In the genomic region with DNA sequence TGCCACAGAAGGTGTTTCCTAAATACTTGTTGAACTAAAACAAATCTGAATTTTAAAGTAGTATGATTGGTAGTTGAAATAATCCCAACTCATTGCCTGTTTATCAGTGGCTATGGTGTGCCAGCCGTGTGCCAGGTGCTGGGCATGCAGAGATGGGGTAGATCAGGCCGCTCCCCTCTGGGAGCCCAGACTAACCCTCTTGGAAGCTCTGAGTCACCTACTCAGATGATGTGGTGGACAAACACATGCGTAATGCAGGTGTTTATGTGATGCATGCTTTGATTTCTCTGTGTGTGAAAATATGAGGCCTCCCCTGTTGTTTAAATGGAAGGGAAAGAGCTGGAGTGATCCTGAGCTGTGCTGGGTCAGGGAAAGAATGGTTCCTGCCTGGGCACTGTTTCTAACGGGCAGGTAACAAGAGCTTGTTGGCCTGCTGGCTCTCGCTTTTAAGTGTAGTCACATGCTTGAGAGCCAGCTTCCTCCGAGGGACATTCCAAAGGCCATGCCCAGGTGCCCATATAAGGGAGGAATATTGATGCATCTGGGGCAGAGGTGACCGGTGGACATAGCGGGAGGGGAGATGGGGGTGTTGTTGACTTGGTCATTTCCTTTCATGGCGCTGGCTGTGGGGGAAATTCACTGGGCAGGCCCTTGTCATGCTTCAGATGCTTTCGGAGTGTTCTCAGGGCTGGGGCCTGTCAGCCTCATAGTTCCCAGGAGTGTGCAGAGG, we compare ENCODE assay signal across 13 cellular contexts. TPM values are rescaled to one million over a fixed set of nuclear protein-coding genes. Genes with fewer than 3 reads are reported as not detected.
A peak's percentile ranks its signal among the peaks of the same experiment; 100 is the strongest.
DNase-seq lines count a peak whose midpoint lies in the region; ATAC-seq and TF ChIP-seq lines count a peak whose summit lies in the region.
"Had no signal": no experiment of that assay in that cellular context is flagged by ENCODE, and none has a peak within 500 bp of the region (broad histone marks: within the 10 kb centered on the region; RNA-seq: fewer than 3 reads in every experiment).

No MANE protein-coding gene starts in this region.

- H3K36me3 ChIP-seq in heart left ventricle (peaks cover 2 to 95% (median 80%) of the 10 kb centered on the region in 9 donors), psoas muscle (ENCODE audit: insufficient read depth in 1 of 2, low read depth in 1 of 2) (peaks cover 3 to 92% of the 10 kb centered on the region in 2 donors), spleen (peaks cover 7 to 99% (median 70%) of the 10 kb centered on the region in 6 donors)

- 42 to 56% (median 48%) methylated on average over 9 to 10 of the region's 10 CpGs for WGBS in heart left ventricle, 4 donors
- WGBS in psoas muscle, 3 donors, result 35 to 40% (median 36%) methylated on average over 10 of the region's 10 CpGs
- 76 to 94% (median 88%) methylated on average over 10 of the region's 10 CpGs for WGBS in spleen, 5 donors

- H3K4me3 ChIP-seq in heart left ventricle, result no peak overlapping the region
- H3K4me3 ChIP-seq in psoas muscle, result peak overlapping the region; percentile 5
- H3K4me3 ChIP-seq in spleen, result no peak overlapping the region
- H3K4me3 ChIP-seq: Peyer's patch had no signal

- H3K27me3 ChIP-seq in heart left ventricle (no peaks in the 10 kb centered on the region), psoas muscle (ENCODE audit: insufficient read depth in 3 of 3, low read length in 2 of 3) (no peaks in the 10 kb centered on the region), spleen (replicated peaks in 1 of 7) (no peaks in the 10 kb centered on the region)
- H3K27me3 ChIP-seq: Peyer's patch had no signal

- peak overlapping the region; percentile 13; the same call in 1 of the 2 replicates for H3K27ac ChIP-seq in RWPE1
- peak overlapping the region; percentile 83 to 99 (median 97) for H3K27ac ChIP-seq in heart left ventricle
- peak overlapping the region; percentile 97 for H3K27ac ChIP-seq in psoas muscle
- H3K27ac ChIP-seq in spleen, result no peak overlapping the region
- H3K27ac ChIP-seq: Peyer's patch had no signal

- POLR2A ChIA-PET in RWPE1 (lab: Yijun Ruan, JAX; ENCODE audit: low non-redundant PET), result no interaction called here

- DNase-seq in Daoy (ENCODE audit: low read depth) (peak; percentile 36), RWPE1 (ENCODE audit: low spot score) (peak; percentile 28), heart left ventricle (peak; percentile 72 to 93 (median 82)), psoas muscle (peak; percentile 61 to 85), G401 (ENCODE audit: low spot score) (no peak), spleen (no peak), NCI-H1436 treated with DMSO at 0.1 percent for 48 hours (lab: John Stamatoyannopoulos, UW) (no peak)
- DNase-seq: CD4-positive, alpha-beta memory T cell; foreskin melanocyte; GOT3; Peyer's patch; retina had no signal

- in situ Hi-C loops in G401 (cut with HindIII; ENCODE audit: low sequenced_read_pairs), result no loop called here

- CTCF ChIA-PET in RWPE1 (lab: Yijun Ruan, JAX), result no interaction called here

- H3K9me3 ChIP-seq in heart left ventricle (no peaks in the 10 kb centered on the region), psoas muscle (no peaks in the 10 kb centered on the region), spleen (no peaks in the 10 kb centered on the region)
- H3K9me3 ChIP-seq: Peyer's patch had no signal

- ATAC-seq in heart left ventricle, result peak; percentile 87 to 90 (median 87)
- ATAC-seq in psoas muscle, result peak; percentile 86 to 88 (median 88)
- no peak for ATAC-seq in GM18909 (IDR thresholded peaks at IDR 0.05; ENCODE audit: poor library complexity, unreplicated experiment)

- H3K4me1 ChIP-seq in heart left ventricle, result peaks cover 0 to 53% (median 17%) of the 10 kb centered on the region in 12 donors
- H3K4me1 ChIP-seq in psoas muscle, result peaks cover 44% of the 10 kb centered on the region
- H3K4me1 ChIP-seq in spleen, result peaks cover 0 to 23% (median 8%) of the 10 kb centered on the region in 6 donors

- intact Hi-C loops in heart left ventricle (cut with DNase I) (no loop called here), psoas muscle (cut with DNase I) (no loop called here), spleen (cut with DNase I; ENCODE audit: low total_unique reads) (no loop called here)

- no peak for TF ChIP-seq CTCF in RWPE1 (conservative IDR thresholded peaks at IDR 0.05; ENCODE audit: low read depth)
- TF ChIP-seq CTCF in heart left ventricle (IDR thresholded peaks at IDR 0.05), result no peak
- no peak for TF ChIP-seq CTCF in psoas muscle (IDR thresholded peaks at IDR 0.05)
- no peak for TF ChIP-seq CTCF in spleen (IDR thresholded peaks at IDR 0.05 in 8 of 11, conservative IDR thresholded peaks at IDR 0.05 in 3 of 11)

- peak in 1 of 2 donors; percentile 42 for TF ChIP-seq POLR2A in heart left ventricle (IDR thresholded peaks at IDR 0.05)
- TF ChIP-seq POLR2A in spleen (IDR thresholded peaks at IDR 0.05), result no peak

RNA-seq across cellular contexts. Expression of a gene that starts 10.2 kb away (rescaled TPM):
- 79.4 and 86.0 TPM in 2 replicates for total RNA-seq in Daoy (2014; rRNA removed; shearing (Covaris generic))
- total RNA-seq in heart left ventricle, result 100 to 1,000 TPM; 398 to 900 (median 632) TPM
- 100 to 1,000 TPM; 263 to 374 TPM for polyA plus RNA-seq in heart left ventricle
- 100 to 1,000 TPM; 245 to 542 (median 320) TPM for total RNA-seq in psoas muscle
- polyA plus RNA-seq in psoas muscle, result 100 to 1,000 TPM; 163 to 225 (median 177) TPM
- 23.4 and 37.0 TPM in 2 replicates for total RNA-seq in G401 (2014; rRNA removed; shearing (Covaris generic))
- total RNA-seq in spleen, result 10 to 100 TPM; 47.3 to 69.6 (median 62.9) TPM
- polyA plus RNA-seq in spleen, result 10 to 100 TPM; 14.8 to 28.1 (median 16.2) TPM

RNA-seq across cellular contexts. Expression of a gene that starts 28.8 kb away (rescaled TPM):
- total RNA-seq in Daoy (2014; rRNA removed; shearing (Covaris generic)), result 60.1 and 65.6 TPM in 2 replicates
- total RNA-seq in heart left ventricle (10 to 100 TPM; 11.3 to 53.5 (median 17.4) TPM), psoas muscle (10 to 100 TPM; 14.4 to 20.3 (median 16.7) TPM), spleen (10 to 100 TPM; 33.2 to 65.5 (median 46.5) TPM)
- polyA plus RNA-seq in heart left ventricle (10 to 100 TPM; 20.3 to 33.6 TPM), psoas muscle (10 to 100 TPM; 20.0 to 30.5 (median 23.4) TPM), spleen (100 to 1,000 TPM in 1 of 3 donors, 10 to 100 TPM in 2; 38.0 to 109 (median 97.2) TPM)
- total RNA-seq in G401 (2014; rRNA removed; shearing (Covaris generic)), result 37.9 and 41.0 TPM in 2 replicates

RNA-seq across cellular contexts. Expression of a gene that starts 56.0 kb away (rescaled TPM):
- total RNA-seq in Daoy (2014; rRNA removed; shearing (Covaris generic)), result 88.1 and 107 TPM in 2 replicates
- total RNA-seq in heart left ventricle (100 to 1,000 TPM in 1 of 9 donors, 10 to 100 TPM in 8; 37.5 to 104 (median 50.1) TPM), psoas muscle (10 to 100 TPM; 25.1 to 52.3 (median 35.7) TPM), spleen (10 to 100 TPM; 40.0 to 53.4 (median 46.4) TPM)
- polyA plus RNA-seq in heart left ventricle (100 to 1,000 TPM in 1 of 2 donors, 10 to 100 TPM in 1; 38.3 to 108 TPM), psoas muscle (10 to 100 TPM; 33.5 to 48.6 (median 39.1) TPM), spleen (10 to 100 TPM; 11.6 to 19.7 (median 14.5) TPM)
- 103 and 104 TPM in 2 replicates for total RNA-seq in G401 (2014; rRNA removed; shearing (Covaris generic))

Comparison
In these comparisons a context has a peak if more than half of its experiments do, and no peak if none do; other contexts are left out.
1. DNase-seq: peak in Daoy (single experiment), RWPE1 (single experiment), heart left ventricle (5 of 5) and psoas muscle (2 of 2); none in G401 (single experiment), spleen (single experiment) and NCI-H1436 treated with DMSO at 0.1 percent for 48 hours (single experiment).
2. H3K27ac ChIP-seq: peak in RWPE1 (single experiment), heart left ventricle (12 of 12) and psoas muscle (single experiment); none in spleen (0 of 8).